ENCODE assay signal across 17 cellular contexts in the genomic region with DNA sequence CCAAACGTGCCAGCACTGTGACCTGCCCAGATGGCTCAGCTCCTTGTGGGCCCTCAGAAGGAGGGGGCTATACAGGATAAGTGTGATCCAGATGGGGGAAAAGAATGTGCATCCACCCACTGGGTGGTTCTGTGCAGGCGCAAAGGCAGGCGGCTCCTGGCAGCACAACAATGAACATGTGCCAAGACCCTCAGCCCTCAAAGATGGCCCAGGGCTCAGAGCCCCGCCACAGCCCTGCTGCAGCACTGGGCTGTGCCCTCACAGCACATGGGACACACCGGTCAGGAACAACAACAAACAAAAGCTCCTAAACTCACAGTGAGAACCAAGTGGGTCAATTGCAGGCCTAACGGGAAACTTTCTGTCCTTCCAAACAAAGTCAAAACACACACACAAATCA. TPM values are rescaled to one million over a fixed set of nuclear protein-coding genes. Genes with fewer than 3 reads are reported as not detected.
A peak's percentile ranks its signal among the peaks of the same experiment; 100 is the strongest.
DNase-seq lines count a peak whose midpoint lies in the region; ATAC-seq and TF ChIP-seq lines count a peak whose summit lies in the region.
"Had no signal": no experiment of that assay in that cellular context is flagged by ENCODE, and none has a peak within 500 bp of the region (broad histone marks: within the 10 kb centered on the region; RNA-seq: fewer than 3 reads in every experiment).

No MANE protein-coding gene starts in this region.

- H4K5ac ChIP-seq in H9 (ENCODE audit: insufficient read length, low read depth, low read length), result no peak overlapping the region

- H3K36me3 Mint-ChIP-seq in H9 (ENCODE audit: insufficient read depth in 1 of 3, low read depth in 3 of 3), result peaks cover 0 to 5% (median 0%) of the 10 kb centered on the region in 3 experiments; a peak in 4 of 7 replicates
- H3K36me3 Mint-ChIP-seq in activated naive CD8-positive, alpha-beta T cell treated with anti-CD3 and anti-CD28 coated beads for 36 hours, result peaks cover 65% of the 10 kb centered on the region
- H3K36me3 Mint-ChIP-seq in naive thymus-derived CD4-positive, alpha-beta T cell, result peaks cover 0 to 45% (median 21%) of the 10 kb centered on the region in 5 donors

- no peak overlapping the region for H4K8ac ChIP-seq in H9 (replicated peaks; ENCODE audit: insufficient read length, low read depth, low read length)

- H3K27ac Mint-ChIP-seq in H9, result peak overlapping the region; percentile 2 to 78 (median 3); a peak in 5 of 7 replicates
- peak overlapping the region; percentile 82 for H3K27ac Mint-ChIP-seq in activated naive CD8-positive, alpha-beta T cell treated with anti-CD3 and anti-CD28 coated beads for 36 hours
- peak overlapping the region; percentile 47 to 99 (median 89) for H3K27ac Mint-ChIP-seq in naive thymus-derived CD4-positive, alpha-beta T cell
- H3K27ac Mint-ChIP-seq: HFFc6 had no signal

- peaks cover 0 to 14% (median 3%) of the 10 kb centered on the region in 11 experiments; a peak in 8 of 22 replicates for H3K9me3 ChIP-seq in BLaER1 treated with 17β-estradiol and CSF1 and Interleukin-3, amounts not matched to agents 10 nM and 100 nM (replicated peaks in 1 of 11)
- H3K9me3 ChIP-seq in H9 (ENCODE audit: control insufficient read depth, low read depth, low read length) (no peaks in the 10 kb centered on the region), lower lobe of right lung (no peaks in the 10 kb centered on the region)
- no peaks in the 10 kb centered on the region for H3K9me3 ChIP-seq in naive thymus-derived CD4-positive, alpha-beta T cell (ENCODE audit: control insufficient read depth in 2 of 3, low read length in 3 of 3)
- H3K9me3 ChIP-seq: BE2C had no signal

- H3K56ac ChIP-seq in H9 (ENCODE audit: insufficient read length, low read depth, low read length), result no peak overlapping the region

- no peak overlapping the region for H2BK5ac ChIP-seq in H9 (ENCODE audit: insufficient read length, low read length)

- H4K20me1 ChIP-seq in BLaER1 treated with 17β-estradiol and CSF1 and Interleukin-3, amounts not matched to agents 10 nM and 100 nM, result peaks cover 15 to 64% (median 26%) of the 10 kb centered on the region in 11 experiments; a peak in 17 of 22 replicates
- H4K20me1 ChIP-seq in H9 (ENCODE audit: control insufficient read depth, insufficient read depth, insufficient read length), result no peaks in the 10 kb centered on the region

- H3K23me2 ChIP-seq in H9 (ENCODE audit: insufficient read length, low read depth, low read length, poor library complexity, severe bottlenecking), result peaks cover 10% of the 10 kb centered on the region

- TF ChIP-seq CTCF in H9 (conservative IDR thresholded peaks at IDR 0.05) (no peak), lower lobe of right lung (IDR thresholded peaks at IDR 0.05) (no peak)

- POLR2A ChIA-PET in naive thymus-derived CD4-positive, alpha-beta T cell (lab: Charles Lee), result interaction anchor here (0.7 to 5.1 kb wide), 8 partner anchors 9 to 61 kb away, joined by 3 to 32 read pairs (median 6); no protein-coding TSS in a partner anchor

- H2BK15ac ChIP-seq in H9 (ENCODE audit: low read depth, low read length), result no peak overlapping the region

- H2BK120ac ChIP-seq in H9 (ENCODE audit: low read depth, low read length, poor library complexity, severe bottlenecking), result no peak overlapping the region

- H2AFZ ChIP-seq in H9 (ENCODE audit: low read length), result no peak overlapping the region
- H2AFZ ChIP-seq: parathyroid adenoma had no signal

- H3K4me1 ChIP-seq in BLaER1 treated with 17β-estradiol and CSF1 and Interleukin-3, amounts not matched to agents 10 nM and 100 nM, result peaks cover 33 to 77% (median 71%) of the 10 kb centered on the region in 10 experiments
- peaks cover 20% of the 10 kb centered on the region for H3K4me1 ChIP-seq in H9 (ENCODE audit: insufficient read depth, low read length)
- H3K4me1 ChIP-seq in naive thymus-derived CD4-positive, alpha-beta T cell (ENCODE audit: control insufficient read depth in 2 of 2, insufficient read depth in 2 of 2, low read length in 2 of 2), result peaks cover 67 to 70% of the 10 kb centered on the region in 2 donors
- H3K4me1 ChIP-seq in lower lobe of right lung, result peaks cover 33% of the 10 kb centered on the region
- H3K4me1 ChIP-seq: parathyroid adenoma had no signal

- peaks cover 0 to 35% (median 3%) of the 10 kb centered on the region in 11 experiments; a peak in 7 of 22 replicates for H3K36me3 ChIP-seq in BLaER1 treated with 17β-estradiol and CSF1 and Interleukin-3, amounts not matched to agents 10 nM and 100 nM
- peaks cover 0 to 6% (median 0%) of the 10 kb centered on the region in 3 experiments for H3K36me3 ChIP-seq in naive thymus-derived CD4-positive, alpha-beta T cell (ENCODE audit: control insufficient read depth in 2 of 3, insufficient read depth in 3 of 3, low read length in 3 of 3)
- no peaks in the 10 kb centered on the region for H3K36me3 ChIP-seq in lower lobe of right lung
- H3K36me3 ChIP-seq: BE2C had no signal

- no peaks in the 10 kb centered on the region for H3K9me3 Mint-ChIP-seq in H9
- peaks cover 4% of the 10 kb centered on the region for H3K9me3 Mint-ChIP-seq in activated naive CD8-positive, alpha-beta T cell treated with anti-CD3 and anti-CD28 coated beads for 36 hours
- no peaks in the 10 kb centered on the region for H3K9me3 Mint-ChIP-seq in naive thymus-derived CD4-positive, alpha-beta T cell
- H3K9me3 Mint-ChIP-seq: HFFc6 had no signal

- DNase-seq in H9 (no peak), lower lobe of right lung (no peak), activated gamma-delta T cell (lab: John Stamatoyannopoulos, UW) (no peak), NCI-H1092 (lab: John Stamatoyannopoulos, UW) (no peak)
- no peak for DNase-seq in activated naive CD8-positive, alpha-beta T cell treated with anti-CD3 and anti-CD28 coated beads for 36 hours
- DNase-seq in naive thymus-derived CD4-positive, alpha-beta T cell, result peak in 1 of 9 donors; percentile 16
- DNase-seq: activated CD4-positive, CD25-positive, alpha-beta regulatory T cell treated with anti-CD3 and anti-CD28 coated beads, Interleukin-2, amount 50 U/mL, for 72 hours; BE2C; HFFc6; NCI-H1694 treated with DMSO at 0.1 percent for 48 hours; SW 1271 had no signal

- H3K4me2 ChIP-seq in BLaER1 treated with 17β-estradiol and CSF1 and Interleukin-3, amounts not matched to agents 10 nM and 100 nM, result peak overlapping the region in 7 of 11 experiments; percentile 13 to 99 (median 87); a peak in 8 of 22 replicates
- no peak overlapping the region for H3K4me2 ChIP-seq in H9 (ENCODE audit: insufficient read depth, insufficient read length, low read length)

- H3K79me2 ChIP-seq in H9 (ENCODE audit: insufficient read depth, low read length), result peaks cover 43% of the 10 kb centered on the region; the same call in 1 of the 2 replicates
- H3K79me2 ChIP-seq: parathyroid adenoma had no signal

- no peak overlapping the region for H3K23ac ChIP-seq in H9 (ENCODE audit: insufficient read length, low read depth, low read length)

- H3K79me1 ChIP-seq in H9 (ENCODE audit: insufficient read depth, low read depth, low read length, poor library complexity, severe bottlenecking), result peaks cover 18% of the 10 kb centered on the region

- no peak overlapping the region for H3K4me3 Mint-ChIP-seq in H9
- H3K4me3 Mint-ChIP-seq in activated naive CD8-positive, alpha-beta T cell treated with anti-CD3 and anti-CD28 coated beads for 36 hours, result peak overlapping the region; percentile 89
- peak overlapping the region; percentile 85 to 100 (median 98) for H3K4me3 Mint-ChIP-seq in naive thymus-derived CD4-positive, alpha-beta T cell
- H3K4me3 Mint-ChIP-seq: HFFc6 had no signal

- H3K14ac ChIP-seq in H9 (ENCODE audit: insufficient read depth, low read length), result peak overlapping the region; percentile 10; the same call in 1 of the 2 replicates

- H3K4ac ChIP-seq in H9 (ENCODE audit: low read depth, low read length), result no peak overlapping the region

- H2BK20ac ChIP-seq in H9 (ENCODE audit: low read depth, low read length, poor library complexity, severe bottlenecking), result no peak overlapping the region

- intact Hi-C loops in naive thymus-derived CD4-positive, alpha-beta T cell (cut with micrococcal nuclease), result no loop called here
- intact Hi-C loops in lower lobe of right lung (cut with DNase I), result no loop called here

- no peaks in the 10 kb centered on the region for H3K27me3 ChIP-seq in BLaER1 treated with 17β-estradiol and CSF1 and Interleukin-3, amounts not matched to agents 10 nM and 100 nM
- H3K27me3 ChIP-seq in H9 (ENCODE audit: insufficient read depth, low read length) (no peaks in the 10 kb centered on the region), lower lobe of right lung (ENCODE audit: low read depth) (no peaks in the 10 kb centered on the region)
- no peaks in the 10 kb centered on the region for H3K27me3 ChIP-seq in naive thymus-derived CD4-positive, alpha-beta T cell (ENCODE audit: control insufficient read depth in 2 of 2, insufficient read depth in 2 of 2, low read length in 2 of 2)
- H3K27me3 ChIP-seq: BE2C had no signal

- peak overlapping the region; percentile 44 for H3K18ac ChIP-seq in H9 (ENCODE audit: insufficient read length, low read depth, low read length)

- H3K4me3 ChIP-seq in BLaER1 treated with 17β-estradiol and CSF1 and Interleukin-3, amounts not matched to agents 10 nM and 100 nM, result no peak overlapping the region
- peak overlapping the region; percentile 67 for H3K4me3 ChIP-seq in naive thymus-derived CD4-positive, alpha-beta T cell (ENCODE audit: low read length)
- no peak overlapping the region for H3K4me3 ChIP-seq in lower lobe of right lung
- H3K4me3 ChIP-seq: skin epidermis had no signal

- no peak overlapping the region; a peak in 1 of 22 replicates for H3K27ac ChIP-seq in BLaER1 treated with 17β-estradiol and CSF1 and Interleukin-3, amounts not matched to agents 10 nM and 100 nM
- H3K27ac ChIP-seq in H9 (ENCODE audit: insufficient read length, low read depth, low read length) (no peak overlapping the region), lower lobe of right lung (no peak overlapping the region)
- peak overlapping the region; percentile 69 for H3K27ac ChIP-seq in naive thymus-derived CD4-positive, alpha-beta T cell (ENCODE audit: low read depth, low read length)
- H3K27ac ChIP-seq: epithelial cell of prostate, parathyroid adenoma had no signal

- CTCF ChIA-PET in naive thymus-derived CD4-positive, alpha-beta T cell (lab: Charles Lee), result interaction anchor here (0.7 to 1.9 kb wide), 3 partner anchors 9 to 55 kb away, joined by 3 to 5 read pairs (median 4); no protein-coding TSS in a partner anchor

- no peak overlapping the region for H2BK12ac ChIP-seq in H9 (ENCODE audit: insufficient read length, low read depth, low read length)

- peaks cover 76 to 81% of the 10 kb centered on the region in 2 experiments for H3K4me1 Mint-ChIP-seq in H9
- H3K4me1 Mint-ChIP-seq in activated naive CD8-positive, alpha-beta T cell treated with anti-CD3 and anti-CD28 coated beads for 36 hours, result peaks cover 75% of the 10 kb centered on the region
- H3K4me1 Mint-ChIP-seq in naive thymus-derived CD4-positive, alpha-beta T cell, result peaks cover 70 to 88% (median 76%) of the 10 kb centered on the region in 7 donors

- no CpG with 5 or more reads among the region's 6 CpGs for WGBS in H9 (ENCODE audit: extremely low coverage, insufficient read length, low lambda C conversion rate)

- no peak overlapping the region for H3T11ph ChIP-seq in H9 (ENCODE audit: low read length)

- H3K27me3 Mint-ChIP-seq in H9 (ENCODE audit: low read depth), result no peaks in the 10 kb centered on the region
- no peaks in the 10 kb centered on the region for H3K27me3 Mint-ChIP-seq in activated naive CD8-positive, alpha-beta T cell treated with anti-CD3 and anti-CD28 coated beads for 36 hours
- H3K27me3 Mint-ChIP-seq in naive thymus-derived CD4-positive, alpha-beta T cell, result no peaks in the 10 kb centered on the region

- H3K9ac ChIP-seq in BLaER1 treated with 17β-estradiol and CSF1 and Interleukin-3, amounts not matched to agents 10 nM and 100 nM, result no peak overlapping the region
- no peak overlapping the region for H3K9ac ChIP-seq in H9 (ENCODE audit: extremely low read depth, insufficient read length, low read length)
- H3K9ac ChIP-seq: parathyroid adenoma had no signal

- no peak for ATAC-seq in naive thymus-derived CD4-positive, alpha-beta T cell
- ATAC-seq in lower lobe of right lung (no peak), GM19452 (IDR thresholded peaks at IDR 0.05; ENCODE audit: unreplicated experiment) (no peak)
- ATAC-seq: Panc1 had no signal

- H2AK5ac ChIP-seq in H9 (ENCODE audit: insufficient read length, low read length), result no peak overlapping the region

- H4K91ac ChIP-seq in H9 (ENCODE audit: insufficient read length, low read depth, low read length), result no peak overlapping the region

RNA-seq across cellular contexts. Expression of a gene that starts 4.7 kb away (rescaled TPM):
- total RNA-seq in H9 (2021) (41.8 and 47.2 TPM in 2 replicates), lower lobe of right lung (49.9 TPM)
- 100 to 1,000 TPM; 239 to 245 TPM for total RNA-seq in activated naive CD8-positive, alpha-beta T cell treated with anti-CD3 and anti-CD28 coated beads for 36 hours
- 100 to 1,000 TPM; 389 to 465 (median 460) TPM for total RNA-seq in naive thymus-derived CD4-positive, alpha-beta T cell
- 100 to 1,000 TPM; 114 to 268 TPM for polyA plus RNA-seq in naive thymus-derived CD4-positive, alpha-beta T cell
- total RNA-seq: HFFc6 had no signal

Comparison
In these comparisons a context has a peak if more than half of its experiments do, and no peak if none do; other contexts are left out.
1. H3K27ac Mint-ChIP-seq: peak in every context shown above with its lines; median percentile 89 in naive thymus-derived CD4-positive, alpha-beta T cell; 82 in activated naive CD8-positive, alpha-beta T cell treated with anti-CD3 and anti-CD28 coated beads for 36 hours; 3 in H9.
2. H3K4me3 Mint-ChIP-seq: peak in activated naive CD8-positive, alpha-beta T cell treated with anti-CD3 and anti-CD28 coated beads for 36 hours (single experiment) and naive thymus-derived CD4-positive, alpha-beta T cell (10 of 10); none in H9 (0 of 2).